Comparison of ENCODE assay signal across 1 cellular context in genomic region chr16:29790949-29791844, GRCh38.
TF ChIP-seq lines count a peak whose summit lies in the region.

No MANE protein-coding gene starts in this region.

TF ChIP-seq in H1, 55 proteins besides CTCF, POLR2A, EP300 and RAD21:
- TF ChIP-seq KDM5A (IDR thresholded peaks at IDR 0.05; ENCODE audit: low read length): peak; percentile 21; the same call in 1 of the 2 replicates
- no peak for TF ChIP-seq JUND (IDR thresholded peaks at IDR 0.05; ENCODE audit: low read length)
- TF ChIP-seq KDM4A (IDR thresholded peaks at IDR 0.05; ENCODE audit: low read depth, low read length, severe bottlenecking): peak; percentile 36
TF ChIP-seq in H1: peak in this region for 2.
